ENCODE assay signal across 9 cellular contexts in the genomic region with DNA sequence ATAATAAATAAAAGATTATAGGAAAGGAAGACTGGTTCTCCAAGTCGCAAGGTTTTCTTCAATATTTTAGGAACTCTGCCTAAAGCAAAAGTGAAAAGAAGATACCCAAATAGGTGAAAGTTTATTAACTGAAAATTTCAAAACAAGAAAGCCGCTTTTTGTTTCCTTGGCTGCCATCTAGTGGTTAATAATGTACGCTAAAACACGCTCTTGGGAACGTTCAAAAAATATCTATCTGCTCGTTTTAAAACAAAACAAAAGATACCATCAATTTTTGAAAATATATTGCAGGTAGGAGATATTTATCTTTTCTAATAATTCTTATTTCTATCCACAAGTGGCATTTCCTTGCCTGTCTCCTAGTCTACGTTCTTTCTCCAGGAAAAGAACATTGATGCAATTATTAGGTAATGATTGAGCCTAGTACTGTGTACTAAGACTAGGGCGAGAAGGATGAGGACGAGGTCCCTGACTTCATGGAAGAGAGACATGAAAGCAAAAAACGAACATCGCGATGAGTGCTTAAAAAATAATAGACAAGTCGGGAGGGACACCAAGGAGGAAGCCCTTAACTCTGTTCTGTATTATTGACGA.
DNase-seq lines count a peak whose midpoint lies in the region; ATAC-seq, FAIRE-seq and TF ChIP-seq lines count a peak whose summit lies in the region.
"Had no signal": no experiment of that assay in that cellular context is flagged by ENCODE, and none has a peak within 500 bp of the region (broad histone marks: within the 10 kb centered on the region; RNA-seq: fewer than 3 reads in every experiment).

No MANE protein-coding gene starts in this region.

- DNase-seq in AG08395 (ENCODE audit: low spot score), result peak; percentile 47
- DNase-seq in GM18507 (ENCODE audit: extremely low spot score, insufficient read length, low read depth), result no peak
- DNase-seq in NCI-H82 treated with DMSO at 0.1 percent for 48 hours (lab: John Stamatoyannopoulos, UW; ENCODE audit: unreplicated experiment), result peak; percentile 52
- DNase-seq in pancreas, result no peak
- no peak for DNase-seq in activated CD8-positive, alpha-beta memory T cell treated with anti-CD3 and anti-CD28 coated beads, Interleukin-2, amount 50 U/mL, for 48 hours

- WGBS in pancreas, 2 donors, result 22 to 25% methylated on average over 14 of the region's 14 CpGs

- no peak overlapping the region for H3K4me3 ChIP-seq in pancreas
- H3K4me3 ChIP-seq: HAP-1 had no signal

- peak; percentile 38 to 68 (median 55) for ATAC-seq in pancreas
- no peak for ATAC-seq in HG02588 (IDR thresholded peaks at IDR 0.05; ENCODE audit: unreplicated experiment)
- no peak for ATAC-seq in HG03175 (IDR thresholded peaks at IDR 0.05; ENCODE audit: unreplicated experiment)

- H3K27ac ChIP-seq in pancreas, result no peak overlapping the region

- no peaks in the 10 kb centered on the region for H3K9me3 ChIP-seq in pancreas
- H3K9me3 ChIP-seq: HAP-1 had no signal

- H3K27me3 ChIP-seq in pancreas, result no peaks in the 10 kb centered on the region

- no peaks in the 10 kb centered on the region for H3K36me3 ChIP-seq in pancreas
- H3K36me3 ChIP-seq: HAP-1 had no signal

- TF ChIP-seq CTCF in pancreas (IDR thresholded peaks at IDR 0.05), result peak; percentile 38 to 69 (median 63)

- FAIRE-seq in GM18507 (lab: Jason Lieb, UNC) (peak; percentile 61), endometrium (lab: Jason Lieb, UNC) (peak; percentile 88), pancreas (lab: Jason Lieb, UNC) (peak; percentile 91)

- no peaks in the 10 kb centered on the region for H3K4me1 ChIP-seq in pancreas
- H3K4me1 ChIP-seq: HAP-1 had no signal

- intact Hi-C loops in pancreas (cut with DNase I), result loop anchor here in 1 of 3 donors (5.0 kb wide), 1 partner anchor 184 kb away; no protein-coding TSS in a partner anchor

Comparison
In these comparisons a context has a peak if more than half of its experiments do, and no peak if none do; other contexts are left out.
1. DNase-seq: peak in AG08395 (single experiment) and NCI-H82 treated with DMSO at 0.1 percent for 48 hours (single experiment); none in GM18507 (single experiment), pancreas (0 of 6) and activated CD8-positive, alpha-beta memory T cell treated with anti-CD3 and anti-CD28 coated beads, Interleukin-2, amount 50 U/mL, for 48 hours (single experiment).
2. ATAC-seq: peak in pancreas (4 of 4); none in HG02588 (single experiment) and HG03175 (single experiment).